20 cellular contexts compared by ENCODE assay signal in genomic region chr2:235721586-235721985, GRCh38.
DNase-seq lines count a peak whose midpoint lies in the region; ATAC-seq and TF ChIP-seq lines count a peak whose summit lies in the region.
"Had no signal": no experiment of that assay in that cellular context is flagged by ENCODE, and none has a peak within 500 bp of the region (broad histone marks: within the 10 kb centered on the region; RNA-seq: fewer than 3 reads in every experiment).

No MANE protein-coding gene starts in this region.

- no peaks in the 10 kb centered on the region for H4K20me1 ChIP-seq in SK-N-SH (ENCODE audit: insufficient read depth)

- no peak for ATAC-seq in SK-N-SH treated with all-trans-retinoic acid at 6 μM for 48 hours
- no peak for ATAC-seq in HG02938 (IDR thresholded peaks at IDR 0.05; ENCODE audit: unreplicated experiment)
- ATAC-seq: A549; CD8-positive, alpha-beta T cell had no signal

- H3K27ac Mint-ChIP-seq in neural crest cell (ENCODE audit: unreplicated experiment), result peak overlapping the region; percentile 44
- H3K27ac Mint-ChIP-seq: CD4-positive, CD25-positive, alpha-beta regulatory T cell; CD8-positive, alpha-beta T cell; HFFc6 had no signal

- H3K9me2 ChIP-seq in SK-N-SH, result no peaks in the 10 kb centered on the region

- H3K36me3 ChIP-seq in SK-N-SH (replicated peaks in 1 of 2; ENCODE audit: control insufficient read depth in 1 of 2, insufficient read depth in 2 of 2, low read length in 1 of 2), result peaks cover 0 to 3% of the 10 kb centered on the region in 2 experiments

- H3K4me1 Mint-ChIP-seq in neural crest cell, result peaks cover 57% of the 10 kb centered on the region
- H3K4me1 Mint-ChIP-seq: CD4-positive, CD25-positive, alpha-beta regulatory T cell had no signal

- peak in 1 of 2 experiments; percentile 42; a peak in 1 of 4 replicates for TF ChIP-seq EP300 in SK-N-SH (IDR thresholded peaks at IDR 0.05; ENCODE audit: borderline replicate concordance in 1 of 2, low read depth in 1 of 2, low read length in 1 of 2)

- peaks cover 0 to 43% of the 10 kb centered on the region in 2 experiments; a peak in 2 of 4 replicates for H3K4me1 ChIP-seq in SK-N-SH (ENCODE audit: control insufficient read depth in 1 of 2, insufficient read depth in 2 of 2, low read depth in 1 of 2, low read length in 1 of 2)
- H3K4me1 ChIP-seq: Caco-2, HAP-1 had no signal

- no peak overlapping the region for H3K4me3 ChIP-seq in SK-N-SH (ENCODE audit: low read depth in 2 of 2, low read length in 1 of 2)
- H3K4me3 ChIP-seq in Jurkat, Clone E6-1 (ENCODE audit: low read length), result no peak overlapping the region
- H3K4me3 ChIP-seq: A549, BLaER1, HAP-1 had no signal

- peak overlapping the region; percentile 8 for H3K4me3 Mint-ChIP-seq in neural crest cell
- H3K4me3 Mint-ChIP-seq: CD4-positive, CD25-positive, alpha-beta regulatory T cell; CD8-positive, alpha-beta T cell; HFFc6 had no signal

- H3K27me3 Mint-ChIP-seq in neural crest cell (ENCODE audit: low read depth), result no peaks in the 10 kb centered on the region
- H3K27me3 Mint-ChIP-seq: CD4-positive, CD25-positive, alpha-beta regulatory T cell had no signal

- no peak for TF ChIP-seq POLR2A in erythroblast (IDR thresholded peaks at IDR 0.05; ENCODE audit: low read length)

- H3K27ac ChIP-seq in SK-N-SH (ENCODE audit: low read depth in 2 of 2, low read length in 1 of 2), result peak overlapping the region in 1 of 2 experiments; percentile 89; a peak in 2 of 4 replicates
- H3K27ac ChIP-seq: A549, BLaER1, C4-2B had no signal

- no peak overlapping the region for H3K4me2 ChIP-seq in SK-N-SH
- H3K4me2 ChIP-seq: A549, BLaER1 had no signal

- H3K36me3 Mint-ChIP-seq in neural crest cell (ENCODE audit: low read depth), result peaks cover 14% of the 10 kb centered on the region
- H3K36me3 Mint-ChIP-seq: CD4-positive, CD25-positive, alpha-beta regulatory T cell; CD8-positive, alpha-beta T cell had no signal

- POLR2A ChIA-PET in SK-N-SH (lab: Yijun Ruan, JAX), result no interaction called here

- no peaks in the 10 kb centered on the region for H3K79me2 ChIP-seq in SK-N-SH (ENCODE audit: insufficient read depth)

- no peak overlapping the region for H2AFZ ChIP-seq in SK-N-SH (ENCODE audit: low read depth)

- CTCF ChIA-PET in SK-N-SH (lab: Yijun Ruan, JAX), result interaction anchor here (1.0 to 2.4 kb wide), 3 partner anchors 24 to 44 kb away, joined by 3 to 12 read pairs (median 7); no protein-coding TSS in a partner anchor

- WGBS in SK-N-SH (ENCODE audit: low lambda C conversion rate), result 82% methylated on average over 3 of the region's 3 CpGs

- no peaks in the 10 kb centered on the region for H3F3A ChIP-seq in SK-N-SH (replicated peaks; ENCODE audit: insufficient read depth)

- H3K9me3 Mint-ChIP-seq in neural crest cell, result no peaks in the 10 kb centered on the region
- H3K9me3 Mint-ChIP-seq: CD4-positive, CD25-positive, alpha-beta regulatory T cell; CD8-positive, alpha-beta T cell; HFFc6 had no signal

- TF ChIP-seq CTCF in SK-N-SH (IDR thresholded peaks at IDR 0.05) (no peak), neural crest cell (conservative IDR thresholded peaks at IDR 0.05) (no peak)

- no peak overlapping the region for H3K9ac ChIP-seq in SK-N-SH
- H3K9ac ChIP-seq: BLaER1 had no signal

- H3K9me3 ChIP-seq in SK-N-SH, result no peaks in the 10 kb centered on the region
- H3K9me3 ChIP-seq: A549, BLaER1, Caco-2, HAP-1 had no signal

- DNase-seq in SK-N-SH, result peak; percentile 64
- DNase-seq in Jurkat, Clone E6-1 (ENCODE audit: low read depth, low spot score), result peak; percentile 25
- DNase-seq in neural crest cell (ENCODE audit: low read depth, low spot score), result no peak
- DNase-seq in AG20443 (ENCODE audit: low spot score), result no peak
- DNase-seq in erythroblast (lab: John Stamatoyannopoulos, UW), result no peak
- DNase-seq: 8988T; ACHN; Caco-2; CD4-positive, CD25-positive, alpha-beta regulatory T cell; CD8-positive, alpha-beta T cell; DMS153; DND-41; GOT3; HFFc6 had no signal

- H3K27me3 ChIP-seq in SK-N-SH (ENCODE audit: insufficient read depth), result no peaks in the 10 kb centered on the region
- H3K27me3 ChIP-seq: BLaER1 had no signal

- TF ChIP-seq RAD21 in SK-N-SH (IDR thresholded peaks at IDR 0.05; ENCODE audit: low read length), result peak; percentile 9; the same call in 1 of the 2 replicates

TF ChIP-seq in SK-N-SH, 30 proteins besides CTCF, POLR2A, EP300 and RAD21:
- peak; percentile 59 for TF ChIP-seq GATA2 (CRISPR knock-in tag; IDR thresholded peaks at IDR 0.05)
- no peak for TF ChIP-seq TEAD4 (IDR thresholded peaks at IDR 0.05; ENCODE audit: borderline replicate concordance, insufficient read depth)

TF ChIP-seq in SK-N-SH treated with all-trans-retinoic acid at 6 μM for 48 hours, 23 proteins besides CTCF, POLR2A, EP300 and RAD21:
- no peak for TF ChIP-seq GLIS3 (CRISPR knock-in tag; IDR thresholded peaks at IDR 0.05)
- no peak for TF ChIP-seq ZFP3 (CRISPR knock-in tag; IDR thresholded peaks at IDR 0.05)
- no peak for TF ChIP-seq PATZ1 (CRISPR knock-in tag; IDR thresholded peaks at IDR 0.05; ENCODE audit: borderline replicate concordance)
- no peak for TF ChIP-seq SNAI2 (CRISPR knock-in tag; IDR thresholded peaks at IDR 0.05)
- TF ChIP-seq PPARA (CRISPR knock-in tag; IDR thresholded peaks at IDR 0.05; ENCODE audit: borderline replicate concordance), result no peak
- no peak for TF ChIP-seq POU6F1 (CRISPR knock-in tag; IDR thresholded peaks at IDR 0.05; ENCODE audit: borderline replicate concordance, low read depth)
- no peak for TF ChIP-seq ARNTL (CRISPR knock-in tag; IDR thresholded peaks at IDR 0.05; ENCODE audit: borderline replicate concordance, low read depth)
- no peak for TF ChIP-seq ESRRG (CRISPR knock-in tag; IDR thresholded peaks at IDR 0.05)
- no peak for TF ChIP-seq ZNF70 (CRISPR knock-in tag; IDR thresholded peaks at IDR 0.05)
- no peak for TF ChIP-seq CSRNP3 (CRISPR knock-in tag; IDR thresholded peaks at IDR 0.05)
- TF ChIP-seq BACH2 (CRISPR knock-in tag; IDR thresholded peaks at IDR 0.05; ENCODE audit: borderline replicate concordance), result no peak
- no peak for TF ChIP-seq RARB (CRISPR knock-in tag; IDR thresholded peaks at IDR 0.05)
- no peak for TF ChIP-seq CREB5 (CRISPR knock-in tag; IDR thresholded peaks at IDR 0.05; ENCODE audit: low read depth)

Comparison
In these comparisons a context has a peak if more than half of its experiments do, and no peak if none do; other contexts are left out.
1. DNase-seq: peak in SK-N-SH (single experiment) and Jurkat, Clone E6-1 (single experiment); none in neural crest cell (single experiment), AG20443 (single experiment) and erythroblast (0 of 2).